ENCODE assay signal across 8 cellular contexts in the genomic region with DNA sequence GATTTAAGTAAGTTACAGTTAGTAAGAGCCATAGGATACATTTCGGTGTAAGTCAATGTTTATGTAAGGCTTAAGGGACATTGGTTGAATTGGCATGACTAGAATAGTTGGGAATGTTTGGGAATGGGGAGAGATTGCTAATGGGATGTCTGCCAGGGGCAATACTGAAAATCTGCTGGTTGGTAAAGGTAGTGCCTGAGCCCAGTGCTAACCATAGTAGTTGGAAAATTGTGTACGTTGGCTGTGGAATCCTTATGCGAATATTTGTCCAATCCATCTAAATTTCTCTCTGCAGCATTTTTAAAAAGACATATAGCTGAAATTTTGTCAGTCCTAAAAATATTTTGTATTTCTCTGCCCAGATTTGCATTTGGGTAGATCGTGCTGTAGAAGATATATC. TPM values are rescaled to one million over a fixed set of nuclear protein-coding genes. Genes with fewer than 3 reads are reported as not detected.
"Had no signal": no experiment of that assay in that cellular context is flagged by ENCODE, and none has a peak within 500 bp of the region (broad histone marks: within the 10 kb centered on the region; RNA-seq: fewer than 3 reads in every experiment).

No MANE protein-coding gene starts in this region.

RNA-seq across cellular contexts. Expression of gene PPIAL4C, which starts 30.3 kb away (rescaled TPM):
- total RNA-seq: activated T-helper 17 cell treated with anti-CD3 and anti-CD28 coated beads, Interleukin-2, amount 50 U/mL, for 72 hours; adrenal gland; body of pancreas; cardiac muscle cell; dermis microvascular lymphatic vessel endothelial cell; frontal cortex; T-helper 1 cell treated with Interleukin-12 subunit alpha and Interleukin-12 subunit beta and Interleukin-4 antibody, amounts not matched to agents 30 ng/mL and 1 ng/mL, for 36 hours had no signal
- polyA plus RNA-seq: aorta, cardiac muscle cell had no signal
